Comparison of ENCODE assay signal across 19 cellular contexts in genomic region chr6:155031091-155031490, GRCh38. TPM values are rescaled to one million over a fixed set of nuclear protein-coding genes. Genes with fewer than 3 reads are reported as not detected.
DNase-seq lines count a peak whose midpoint lies in the region; ATAC-seq, FAIRE-seq and TF ChIP-seq lines count a peak whose summit lies in the region.
"Had no signal": no experiment of that assay in that cellular context is flagged by ENCODE, and none has a peak within 500 bp of the region (broad histone marks: within the 10 kb centered on the region; RNA-seq: fewer than 3 reads in every experiment).

No MANE protein-coding gene starts in this region.

- dilution Hi-C loops in mammary epithelial cell (cut with HindIII; ENCODE audit: low sequenced_read_pairs), result loop anchor here (5.0 kb wide), 1 partner anchor 39 kb away; no protein-coding TSS in a partner anchor

- peaks cover 36% of the 10 kb centered on the region for H3K4me1 ChIP-seq in mammary epithelial cell (ENCODE audit: insufficient read depth, low read length)
- no peaks in the 10 kb centered on the region for H3K4me1 ChIP-seq in breast epithelium
- H3K4me1 ChIP-seq in esophagus squamous epithelium, result peaks cover 0 to 52% (median 14%) of the 10 kb centered on the region in 3 donors
- H3K4me1 ChIP-seq in lower lobe of right lung, result no peaks in the 10 kb centered on the region
- H3K4me1 ChIP-seq: BLaER1, Caco-2 had no signal

- intact Hi-C loops in mammary epithelial cell (cut with micrococcal nuclease), result no loop called here
- intact Hi-C loops in breast epithelium (cut with DNase I; ENCODE audit: low total_unique reads), result no loop called here
- intact Hi-C loops in esophagus squamous epithelium (cut with DNase I), result no loop called here
- intact Hi-C loops in lower lobe of right lung (cut with DNase I), result no loop called here

- no peak overlapping the region for H2AFZ ChIP-seq in mammary epithelial cell (ENCODE audit: low read depth, low read length)

- no peak overlapping the region for H3K9ac ChIP-seq in mammary epithelial cell (ENCODE audit: insufficient read depth, low read length)
- H3K9ac ChIP-seq: BLaER1 had no signal

- H3K4me3 ChIP-seq in mammary epithelial cell (replicated peaks in 1 of 3; ENCODE audit: insufficient read depth in 1 of 3, low read depth in 2 of 3, low read length in 3 of 3), result no peak overlapping the region
- no peak overlapping the region for H3K4me3 ChIP-seq in breast epithelium
- H3K4me3 ChIP-seq in bronchial epithelial cell (ENCODE audit: low read depth, low read length), result no peak overlapping the region
- no peak overlapping the region for H3K4me3 ChIP-seq in esophagus squamous epithelium
- H3K4me3 ChIP-seq in lower lobe of right lung, result no peak overlapping the region
- H3K4me3 ChIP-seq: BLaER1 had no signal

- no peaks in the 10 kb centered on the region for H4K20me1 ChIP-seq in mammary epithelial cell (ENCODE audit: insufficient read depth, low read length)
- H4K20me1 ChIP-seq: BLaER1 had no signal

- H3K27ac ChIP-seq in mammary epithelial cell (ENCODE audit: insufficient read depth, low read depth, low read length) (peak overlapping the region; percentile 71), breast epithelium (no peak overlapping the region), esophagus squamous epithelium (peak overlapping the region in 3 of 4 donors; percentile 65 to 84 (median 68)), lower lobe of right lung (no peak overlapping the region)
- H3K27ac ChIP-seq: 22Rv1, BLaER1 had no signal

- TF ChIP-seq CTCF in mammary epithelial cell (conservative IDR thresholded peaks at IDR 0.05 in 1 of 2, IDR thresholded peaks at IDR 0.05 in 1 of 2; ENCODE audit: extremely low read depth in 1 of 2, insufficient read depth in 1 of 2, low read depth in 1 of 2, low read length in 2 of 2) (no peak), breast epithelium (IDR thresholded peaks at IDR 0.05) (no peak), bronchial epithelial cell (IDR thresholded peaks at IDR 0.05; ENCODE audit: insufficient read depth, low read length, severe bottlenecking) (no peak), esophagus squamous epithelium (IDR thresholded peaks at IDR 0.05) (no peak), lower lobe of right lung (IDR thresholded peaks at IDR 0.05) (no peak)

- no peaks in the 10 kb centered on the region for H3K36me3 ChIP-seq in mammary epithelial cell (ENCODE audit: insufficient read depth, low read length)
- H3K36me3 ChIP-seq in breast epithelium, result no peaks in the 10 kb centered on the region
- no peaks in the 10 kb centered on the region for H3K36me3 ChIP-seq in bronchial epithelial cell (ENCODE audit: control insufficient read depth, insufficient read depth, low read length)
- H3K36me3 ChIP-seq in esophagus squamous epithelium, result no peaks in the 10 kb centered on the region
- no peaks in the 10 kb centered on the region for H3K36me3 ChIP-seq in lower lobe of right lung
- H3K36me3 ChIP-seq: BLaER1 had no signal

- no peak for FAIRE-seq in bronchial epithelial cell (lab: Jason Lieb, UNC)
- FAIRE-seq: HepG2, HTR-8/SVneo had no signal

- peak overlapping the region; percentile 62 for H3K4me2 ChIP-seq in mammary epithelial cell (ENCODE audit: insufficient read depth, low read depth, low read length)
- H3K4me2 ChIP-seq: BLaER1 had no signal

- TF ChIP-seq POLR2A in breast epithelium (IDR thresholded peaks at IDR 0.05), result no peak
- no peak for TF ChIP-seq POLR2A in esophagus squamous epithelium (IDR thresholded peaks at IDR 0.05)

- in situ Hi-C loops in mammary epithelial cell (cut with MboI; ENCODE audit: low sequenced_read_pairs in 2 of 2), result no loop called here

- no peaks in the 10 kb centered on the region for H3K79me2 ChIP-seq in mammary epithelial cell (ENCODE audit: insufficient read depth, low read length)

- no TSS peak for BruUV-seq in mammary epithelial cell (replicated peaks; lab: Mats Ljungman, UMichigan)

- 67% methylated on average over 1 of the region's 1 CpG for WGBS in mammary epithelial cell (ENCODE audit: low coverage, missing lambda C conversion rate)
- WGBS in esophagus squamous epithelium, 2 donors, result 50 to 100% methylated on average over 1 of the region's 1 CpG

- H3K9me3 ChIP-seq in mammary epithelial cell (replicated peaks; ENCODE audit: insufficient read depth, low read length), result no peaks in the 10 kb centered on the region
- H3K9me3 ChIP-seq in breast epithelium, result no peaks in the 10 kb centered on the region
- no peaks in the 10 kb centered on the region for H3K9me3 ChIP-seq in esophagus squamous epithelium
- H3K9me3 ChIP-seq in lower lobe of right lung, result no peaks in the 10 kb centered on the region
- H3K9me3 ChIP-seq: BLaER1, Caco-2 had no signal

- CTCF ChIA-PET in mammary epithelial cell (lab: Charles Lee; ENCODE audit: low non-redundant PET), result no interaction called here

- no peak for ATAC-seq in lower lobe of right lung
- no peak for ATAC-seq in HG03460 (IDR thresholded peaks at IDR 0.05; ENCODE audit: unreplicated experiment)
- ATAC-seq in GM18868 (IDR thresholded peaks at IDR 0.05; ENCODE audit: unreplicated experiment), result no peak
- ATAC-seq: HepG2 had no signal

- peak; percentile 48 for DNase-seq in mammary epithelial cell
- DNase-seq in breast epithelium (ENCODE audit: low spot score in 2 of 2), result no peak
- DNase-seq in bronchial epithelial cell (ENCODE audit: low read depth), result peak; percentile 83
- DNase-seq in esophagus squamous epithelium (lab: John Stamatoyannopoulos, UW), result no peak
- no peak for DNase-seq in lower lobe of right lung
- no peak for DNase-seq in hepatic stellate cell (ENCODE audit: low spot score)
- DNase-seq: AML-193; Caco-2; CD8-positive, alpha-beta memory T cell; DND-41; GDM1; GOT3; H9 had no signal

- no peaks in the 10 kb centered on the region for H3K27me3 ChIP-seq in mammary epithelial cell (ENCODE audit: insufficient read depth, low read length)
- H3K27me3 ChIP-seq in breast epithelium, result no peaks in the 10 kb centered on the region
- H3K27me3 ChIP-seq in bronchial epithelial cell (ENCODE audit: control insufficient read depth, insufficient read depth, low read length), result no peaks in the 10 kb centered on the region
- no peaks in the 10 kb centered on the region for H3K27me3 ChIP-seq in esophagus squamous epithelium
- no peaks in the 10 kb centered on the region for H3K27me3 ChIP-seq in lower lobe of right lung (ENCODE audit: low read depth)
- H3K27me3 ChIP-seq: BLaER1 had no signal

RNA-seq across cellular contexts. Expression of gene TIAM2, which starts 36.0 kb away (rescaled TPM):
- 10 to 100 TPM in 1 of 2 donors, 1 to 10 TPM in 1; 4.0 to 13.3 TPM for total RNA-seq in mammary epithelial cell
- polyA plus RNA-seq in mammary epithelial cell, result 1.1 TPM
- not detected for polyA minus RNA-seq in mammary epithelial cell
- total RNA-seq in breast epithelium, result 10 to 100 TPM in 2 of 3 donors, 1 to 10 TPM in 1; 5.8 to 32.3 (median 12.8) TPM
- total RNA-seq in bronchial epithelial cell, result 2.4 and 2.6 TPM in 2 replicates
- 10 to 100 TPM in 1 of 4 donors, 1 to 10 TPM in 3; 2.3 to 10.3 (median 5.6) TPM for total RNA-seq in esophagus squamous epithelium
- total RNA-seq in lower lobe of right lung, result 5.9 TPM

Comparison
In these comparisons a context has a peak if more than half of its experiments do, and no peak if none do; other contexts are left out.
1. DNase-seq: peak in mammary epithelial cell (single experiment) and bronchial epithelial cell (single experiment); none in breast epithelium (0 of 2), esophagus squamous epithelium (single experiment), lower lobe of right lung (single experiment) and hepatic stellate cell (single experiment).
2. H3K27ac ChIP-seq: peak in mammary epithelial cell (single experiment) and esophagus squamous epithelium (3 of 4); none in breast epithelium (0 of 2) and lower lobe of right lung (single experiment).